Comparison of ENCODE assay signal across 12 cellular contexts in genomic region chr20:5039255-5039657, GRCh38. TPM values are rescaled to one million over a fixed set of nuclear protein-coding genes. Genes with fewer than 3 reads are reported as not detected.
DNase-seq lines count a peak whose midpoint lies in the region; ATAC-seq, FAIRE-seq and TF ChIP-seq lines count a peak whose summit lies in the region.
"Had no signal": no experiment of that assay in that cellular context is flagged by ENCODE, and none has a peak within 500 bp of the region (broad histone marks: within the 10 kb centered on the region; RNA-seq: fewer than 3 reads in every experiment).

No MANE protein-coding gene starts in this region.

- H3K4me1 ChIP-seq in K562 (replicated peaks in 1 of 2; ENCODE audit: control insufficient read depth in 2 of 2, insufficient read depth in 2 of 2, low read length in 2 of 2): no peaks in the 10 kb centered on the region

- TF ChIP-seq CTCF in activated CD8-positive, alpha-beta T cell treated with anti-CD3 and anti-CD28 coated beads for 36 hours (IDR thresholded peaks at IDR 0.05): no peak
- TF ChIP-seq CTCF in K562 (IDR thresholded peaks at IDR 0.05 in 2 of 3, conservative IDR thresholded peaks at IDR 0.05 in 1 of 3; ENCODE audit: insufficient read depth in 2 of 3, low read depth in 1 of 3, low read length in 3 of 3): no peak

- H3K4me2 ChIP-seq in K562 (ENCODE audit: insufficient read depth, low read length): no peak overlapping the region

- FAIRE-seq in K562 (lab: Jason Lieb, UNC): no peak

- ATAC-seq in activated CD8-positive, alpha-beta T cell treated with anti-CD3 and anti-CD28 coated beads for 36 hours: peak; percentile 90
- ATAC-seq in K562: no peak

- no peaks in the 10 kb centered on the region for H3K27me3 Mint-ChIP-seq in activated CD8-positive, alpha-beta T cell treated with anti-CD3 and anti-CD28 coated beads for 36 hours

- no peaks in the 10 kb centered on the region for H3K79me2 ChIP-seq in K562 (ENCODE audit: control insufficient read depth, insufficient read depth, low read length)

- H3K27ac ChIP-seq in K562 (ENCODE audit: extremely low read depth, low read depth, low read length): no peak overlapping the region
- H3K27ac ChIP-seq: 22Rv1 had no signal

- 0% methylated on average over 4 of the region's 8 CpGs for WGBS in K562 (ENCODE audit: insufficient coverage, low coverage, missing lambda C conversion rate)

- no peaks in the 10 kb centered on the region for H4K20me1 ChIP-seq in K562 (replicated peaks; ENCODE audit: control insufficient read depth, insufficient read depth, low read length)

- CTCF ChIA-PET in activated CD8-positive, alpha-beta T cell treated with anti-CD3 and anti-CD28 coated beads for 36 hours (lab: Charles Lee): interaction anchor here (0.8 to 1.8 kb wide), 4 partner anchors 10 to 62 kb away, joined by 3 to 7 read pairs (median 4); no protein-coding TSS in a partner anchor
- CTCF ChIA-PET in K562 (lab: Yijun Ruan, JAX; ENCODE audit: low intra/inter-chr PET ratio): no interaction called here

- H3K4me3 Mint-ChIP-seq in activated CD8-positive, alpha-beta T cell treated with anti-CD3 and anti-CD28 coated beads for 36 hours: no peak overlapping the region

- no peaks in the 10 kb centered on the region for H3K9me3 ChIP-seq in K562 (replicated peaks; ENCODE audit: control insufficient read depth, insufficient read depth, low read depth, low read length)

- H3K4me1 Mint-ChIP-seq in activated CD8-positive, alpha-beta T cell treated with anti-CD3 and anti-CD28 coated beads for 36 hours (ENCODE audit: low read depth): peaks cover 9% of the 10 kb centered on the region

- no peaks in the 10 kb centered on the region for H3K36me3 Mint-ChIP-seq in activated CD8-positive, alpha-beta T cell treated with anti-CD3 and anti-CD28 coated beads for 36 hours (ENCODE audit: low read depth)

- H3K27ac Mint-ChIP-seq in activated CD8-positive, alpha-beta T cell treated with anti-CD3 and anti-CD28 coated beads for 36 hours: no peak overlapping the region

- peaks cover 0 to 5% of the 10 kb centered on the region in 2 experiments; a peak in 1 of 5 replicates for H3K27me3 ChIP-seq in K562 (ENCODE audit: control insufficient read depth in 2 of 2, insufficient read depth in 2 of 2, low read length in 2 of 2)

- no TSS peak for BruUV-seq in K562 (replicated peaks; lab: Mats Ljungman, UMichigan)

- intact Hi-C loops in activated CD8-positive, alpha-beta T cell treated with anti-CD3 and anti-CD28 coated beads for 36 hours (cut with micrococcal nuclease): no loop called here
- intact Hi-C loops in K562 (cut with micrococcal nuclease): no loop called here

- DNase-seq in NK-92 treated with Interleukin-12 subunit alpha and Interleukin-12 subunit beta, amount 100 ng/mL, for 24 hours (lab: John Stamatoyannopoulos, UW): peak; percentile 54
- DNase-seq in NK-92 (lab: John Stamatoyannopoulos, UW; ENCODE audit: unreplicated experiment): no peak
- peak; percentile 85 for DNase-seq in activated CD8-positive, alpha-beta T cell treated with anti-CD3 and anti-CD28 coated beads for 36 hours
- DNase-seq in K562 (ENCODE audit: extremely low read depth in 1 of 4, low spot score in 3 of 4): no peak
- peak; percentile 27 to 34 for DNase-seq in stimulated activated CD8-positive, alpha-beta memory T cell treated with anti-CD3 and anti-CD28 coated beads, Interleukin-7, amount 100 ng/mL, for 1 hour (ENCODE audit: low read depth in 2 of 2)
- DNase-seq in T1000 (lab: John Stamatoyannopoulos, UW): no peak
- DNase-seq in NCI-H2227 (lab: John Stamatoyannopoulos, UW; ENCODE audit: unreplicated experiment): no peak
- DNase-seq in CD1c-positive myeloid dendritic cell (ENCODE audit: extremely low spot score): no peak
- DNase-seq: DMS153, hippocampal formation had no signal

- POLR2A ChIA-PET in activated CD8-positive, alpha-beta T cell treated with anti-CD3 and anti-CD28 coated beads for 36 hours (lab: Charles Lee): interaction anchor here (0.6 to 2.0 kb wide), 3 partner anchors 18 to 804 kb away, joined by 3 to 6 read pairs (median 3); no protein-coding TSS in a partner anchor
- POLR2A ChIA-PET in K562 (lab: Yijun Ruan, JAX): no interaction called here

- no peaks in the 10 kb centered on the region for H3K9me1 ChIP-seq in K562 (ENCODE audit: control insufficient read depth, insufficient read depth, low read length)

- no peak overlapping the region for H2AFZ ChIP-seq in K562 (ENCODE audit: low read depth, low read length)

- TF ChIP-seq EP300 in K562 (IDR thresholded peaks at IDR 0.05; ENCODE audit: low read length): no peak

- no peak for TF ChIP-seq RAD21 in K562 (CRISPR knock-in tag; conservative IDR thresholded peaks at IDR 0.05 in 1 of 2, IDR thresholded peaks at IDR 0.05 in 1 of 2)

- no peaks in the 10 kb centered on the region for H3K9me3 Mint-ChIP-seq in activated CD8-positive, alpha-beta T cell treated with anti-CD3 and anti-CD28 coated beads for 36 hours

- in situ Hi-C loops in K562 (cut with MboI): no loop called here

- H3K4me3 ChIP-seq in K562: no peak overlapping the region
- H3K4me3 ChIP-seq: lung had no signal

- H3K9ac ChIP-seq in K562 (ENCODE audit: insufficient read depth in 1 of 2, low read depth in 2 of 2, low read length in 2 of 2): no peak overlapping the region

- no peaks in the 10 kb centered on the region for H3K36me3 ChIP-seq in K562 (ENCODE audit: control insufficient read depth, insufficient read depth, low read length)

- no peak for TF ChIP-seq POLR2A in K562 (conservative IDR thresholded peaks at IDR 0.05)

TF ChIP-seq in K562, 482 proteins besides CTCF, POLR2A, EP300 and RAD21:
- TF ChIP-seq REST (CRISPR knock-in tag; IDR thresholded peaks at IDR 0.05; ENCODE audit: low read depth) (no peak), ZNF174 (CRISPR knock-in tag; IDR thresholded peaks at IDR 0.05) (no peak), SPI1 (IDR thresholded peaks at IDR 0.05; ENCODE audit: borderline replicate concordance, low read depth, low read length) (no peak), ZNF121 (CRISPR knock-in tag; conservative IDR thresholded peaks at IDR 0.05) (0 out of 2 replicates have a peak, but pooled peaks have one; percentile 45)

RNA-seq across cellular contexts. Expression of gene SLC23A2, which starts 37.9 kb away (rescaled TPM):
- total RNA-seq in activated CD8-positive, alpha-beta T cell treated with anti-CD3 and anti-CD28 coated beads for 36 hours: 10 to 100 TPM; 16.0 to 16.2 TPM
- total RNA-seq in K562 (2011; cell fraction: chromatin; rRNA removed; ENCODE audit: low replicate concordance): 17.2 and 22.1 TPM in 2 replicates
- 12.0 and 13.7 TPM in 2 replicates for total RNA-seq in K562 (2011; cell fraction: nucleolus; rRNA removed)
- total RNA-seq in K562 (2011; cell fraction: nucleoplasm; rRNA removed): 14.4 and 15.9 TPM in 2 replicates
- total RNA-seq in K562 (2014; rRNA removed) (2.4 and 3.5 TPM in 2 replicates), K562 (2014; rRNA removed; fragmentation: Illumina TruSeq; extraction: Trizol) (2.9 and 3.1 TPM in 2 replicates), K562 (2015; rRNA removed; fragmentation: Illumina TruSeq; extraction: Trizol) (3.1 and 3.2 TPM in 2 replicates), K562 (2021) (5.1 and 6.7 TPM in 2 replicates)
- polyA plus RNA-seq in K562 (2011; rRNA removed) (4.0 and 6.3 TPM in 2 replicates), K562 (2014; fragmentation: Illumina TruSeq; extraction: Trizol) (4.3 and 4.5 TPM in 2 replicates), K562 (2014; fragmentation: Nextera tagmentation; extraction: Ambion mirVana) (under 1 TPM; 0.39 to 0.76 TPM), K562 (2014; rRNA removed) (3.3 and 3.6 TPM in 2 replicates)
- polyA plus RNA-seq in K562 (2011; cell fraction: cytosol; rRNA removed): 5.3 and 5.7 TPM in 2 replicates
- 11.4 and 11.7 TPM in 2 replicates for polyA plus RNA-seq in K562 (2011; cell fraction: nucleus; rRNA removed)
- polyA plus RNA-seq in K562 (2012): 3.9 and 4.4 TPM in 2 replicates
- polyA minus RNA-seq in K562 (2011; rRNA and poly(A)+ RNA removed): 7.8 and 8.0 TPM in 2 replicates
- polyA minus RNA-seq in K562 (2011; cell fraction: cytosol; rRNA and poly(A)+ RNA removed): 3.1 and 3.4 TPM in 2 replicates
- polyA minus RNA-seq in K562 (2011; cell fraction: nucleus; rRNA and poly(A)+ RNA removed): 5.1 and 8.4 TPM in 2 replicates

Comparison
In these comparisons a context has a peak if more than half of its experiments do, and no peak if none do; other contexts are left out.
1. DNase-seq: peak in NK-92 treated with Interleukin-12 subunit alpha and Interleukin-12 subunit beta, amount 100 ng/mL, for 24 hours (single experiment), activated CD8-positive, alpha-beta T cell treated with anti-CD3 and anti-CD28 coated beads for 36 hours (single experiment) and stimulated activated CD8-positive, alpha-beta memory T cell treated with anti-CD3 and anti-CD28 coated beads, Interleukin-7, amount 100 ng/mL, for 1 hour (2 of 2); none in NK-92 (single experiment), K562 (0 of 4), T1000 (single experiment), NCI-H2227 (single experiment) and CD1c-positive myeloid dendritic cell (single experiment).